28 cellular contexts compared by ENCODE assay signal in genomic region chr5:154881986-154882385, GRCh38. TPM values are rescaled to one million over a fixed set of nuclear protein-coding genes. Genes with fewer than 3 reads are reported as not detected.
DNase-seq lines count a peak whose midpoint lies in the region; ATAC-seq and TF ChIP-seq lines count a peak whose summit lies in the region.
"Had no signal": no experiment of that assay in that cellular context is flagged by ENCODE, and none has a peak within 500 bp of the region (broad histone marks: within the 10 kb centered on the region; RNA-seq: fewer than 3 reads in every experiment).

No MANE protein-coding gene starts in this region.

- in situ Hi-C loops in gastrocnemius medialis (cut with MboI; ENCODE audit: low sequenced_read_pairs in 4 of 4) = no loop called here

- ATAC-seq in heart right ventricle = peak in 7 of 8 donors; percentile 42 to 87 (median 73)
- ATAC-seq in left cardiac atrium = no peak
- ATAC-seq in gastrocnemius medialis = peak; percentile 52 to 58

- H3K9me3 ChIP-seq in heart right ventricle (peaks cover 0 to 62% (median 34%) of the 10 kb centered on the region in 11 donors), gastrocnemius medialis (no peaks in the 10 kb centered on the region)
- H3K9me3 ChIP-seq: BE2C had no signal

- DNase-seq in heart right ventricle (no peak), left cardiac atrium (no peak), cardiac fibroblast (ENCODE audit: low read depth in 2 of 2) (peak; percentile 38 to 49), fibroblast of pulmonary artery (ENCODE audit: low read depth) (peak; percentile 68), gastrocnemius medialis (no peak), NCI-H1092 treated with DMSO at 0.1 percent for 48 hours (lab: John Stamatoyannopoulos, UW) (no peak)
- DNase-seq in stimulated activated CD4-positive, alpha-beta T cell treated with anti-CD3 and anti-CD28 coated beads, Interleukin-4, amount 100 ng/mL, for 1 hour = no peak
- DNase-seq in activated CD4-positive, alpha-beta T cell treated with anti-CD3 and anti-CD28 coated beads for 4 hours = no peak
- DNase-seq: 8988T; ACHN; BE2C; CD8-positive, alpha-beta memory T cell; DMS153; DND-41; GOT3; HFFc6; IMR-90; KG1; MG63; NCI-H1417 treated with DMSO at 0.1 percent for 48 hours; NCI-H1694 treated with DMSO at 0.1 percent for 48 hours; NCI-H2081; NCI-H2227 treated with DMSO at 0.1 percent for 48 hours; NCI-H69; RPMI8226; SHP77 treated with DMSO at 0.1 percent for 48 hours had no signal

- intact Hi-C loops in heart right ventricle (cut with DNase I) (no loop called here), left cardiac atrium (cut with DNase I) (no loop called here), gastrocnemius medialis (cut with DNase I; ENCODE audit: low total_unique reads) (no loop called here)

- WGBS in heart right ventricle, 2 donors = 57 to 81% methylated on average over 4 of the region's 4 CpGs

- H3K4me1 ChIP-seq in heart right ventricle = peaks cover 0 to 20% (median 7%) of the 10 kb centered on the region in 9 donors
- H3K4me1 ChIP-seq in gastrocnemius medialis = no peaks in the 10 kb centered on the region
- H3K4me1 ChIP-seq: BE2C, HAP-1 had no signal

- H3K27me3 ChIP-seq in heart right ventricle (no peaks in the 10 kb centered on the region), gastrocnemius medialis (no peaks in the 10 kb centered on the region)
- H3K27me3 ChIP-seq: BE2C, MG63 had no signal

- H3K4me3 ChIP-seq in heart right ventricle = no peak overlapping the region
- H3K4me3 ChIP-seq in cardiac fibroblast (replicated peaks in 1 of 2; ENCODE audit: low read depth in 2 of 2, low read length in 2 of 2) = no peak overlapping the region
- H3K4me3 ChIP-seq in fibroblast of pulmonary artery (replicated peaks; ENCODE audit: low read depth, low read length) = no peak overlapping the region
- H3K4me3 ChIP-seq in gastrocnemius medialis = no peak overlapping the region
- H3K4me3 ChIP-seq: HAP-1, MG63 had no signal

- H3K27ac ChIP-seq in heart right ventricle = peak overlapping the region in 9 of 10 donors; percentile 41 to 82 (median 64)
- H3K27ac ChIP-seq in gastrocnemius medialis = peak overlapping the region in 3 of 4 donors; percentile 36 to 61 (median 60)

- H3K36me3 ChIP-seq in heart right ventricle (peaks cover 0 to 53% (median 18%) of the 10 kb centered on the region in 9 donors), gastrocnemius medialis (peaks cover 0 to 23% of the 10 kb centered on the region in 2 donors)

- TF ChIP-seq CTCF in heart right ventricle (IDR thresholded peaks at IDR 0.05) = no peak
- TF ChIP-seq CTCF in cardiac fibroblast (IDR thresholded peaks at IDR 0.05; ENCODE audit: low read depth, low read length) = no peak
- TF ChIP-seq CTCF in fibroblast of pulmonary artery (IDR thresholded peaks at IDR 0.05; ENCODE audit: low read length, missing control alignments) = no peak
- no peak for TF ChIP-seq CTCF in gastrocnemius medialis (IDR thresholded peaks at IDR 0.05 in 4 of 5, conservative IDR thresholded peaks at IDR 0.05 in 1 of 5)

- no peak for TF ChIP-seq POLR2A in gastrocnemius medialis (IDR thresholded peaks at IDR 0.05)

RNA-seq across cellular contexts. Expression of gene CNOT8, which starts 23.6 kb away (rescaled TPM):
- total RNA-seq in heart right ventricle (10 to 100 TPM; 20.9 to 29.8 (median 21.9) TPM), left cardiac atrium (10 to 100 TPM; 29.3 to 30.3 TPM), gastrocnemius medialis (10 to 100 TPM; 25.6 to 40.6 (median 30.5) TPM)
- 10 to 100 TPM; 22.2 to 24.4 TPM for polyA plus RNA-seq in heart right ventricle

RNA-seq across cellular contexts. Expression of gene FAXDC2, which starts 31.6 kb away (rescaled TPM):
- total RNA-seq in heart right ventricle = 10 to 100 TPM; 13.9 to 31.5 (median 21.5) TPM
- 10 to 100 TPM in 1 of 2 donors, 1 to 10 TPM in 1; 4.8 to 17.6 TPM for polyA plus RNA-seq in heart right ventricle
- total RNA-seq in left cardiac atrium = 10 to 100 TPM; 10.1 to 28.2 TPM
- total RNA-seq in gastrocnemius medialis = 10 to 100 TPM in 1 of 4 donors, 1 to 10 TPM in 3; 4.4 to 12.5 (median 6.4) TPM
- total RNA-seq: NCI-H460 had no signal

RNA-seq across cellular contexts. Expression of gene GEMIN5, which starts 56.0 kb away (rescaled TPM):
- 10 to 100 TPM; 12.7 to 18.5 (median 16.0) TPM for total RNA-seq in heart right ventricle
- polyA plus RNA-seq in heart right ventricle = 1 to 10 TPM; 4.1 to 5.3 TPM
- 10 to 100 TPM; 11.7 to 14.3 TPM for total RNA-seq in left cardiac atrium
- 10 to 100 TPM; 17.4 to 25.3 (median 23.8) TPM for total RNA-seq in gastrocnemius medialis

RNA-seq across cellular contexts. Expression of gene MRPL22, which starts 58.9 kb away (rescaled TPM):
- total RNA-seq in heart right ventricle (10 to 100 TPM; 57.1 to 85.3 (median 70.5) TPM), left cardiac atrium (10 to 100 TPM; 58.2 to 63.5 TPM), gastrocnemius medialis (10 to 100 TPM; 13.6 to 22.5 (median 21.0) TPM)
- polyA plus RNA-seq in heart right ventricle = 100 to 1,000 TPM; 106 to 109 TPM

Comparison
In these comparisons a context has a peak if more than half of its experiments do, and no peak if none do; other contexts are left out.
1. ATAC-seq: peak in heart right ventricle (7 of 8) and gastrocnemius medialis (2 of 2); none in left cardiac atrium (0 of 2).
2. DNase-seq: peak in cardiac fibroblast (2 of 2) and fibroblast of pulmonary artery (single experiment); none in heart right ventricle (0 of 2), left cardiac atrium (single experiment), gastrocnemius medialis (0 of 2), NCI-H1092 treated with DMSO at 0.1 percent for 48 hours (single experiment), stimulated activated CD4-positive, alpha-beta T cell treated with anti-CD3 and anti-CD28 coated beads, Interleukin-4, amount 100 ng/mL, for 1 hour (single experiment) and activated CD4-positive, alpha-beta T cell treated with anti-CD3 and anti-CD28 coated beads for 4 hours (0 of 2).